In genomic region chr10:32317795-32318194, GRCh38 we compare ENCODE assay signal across 8 cellular contexts. TPM values are rescaled to one million over a fixed set of nuclear protein-coding genes. Genes with fewer than 3 reads are reported as not detected.
DNase-seq lines count a peak whose midpoint lies in the region; ATAC-seq and TF ChIP-seq lines count a peak whose summit lies in the region.

No MANE protein-coding gene starts in this region.

- H3K9ac ChIP-seq in SK-N-SH: no peak overlapping the region

- POLR2A ChIA-PET in SK-N-SH (lab: Yijun Ruan, JAX): no interaction called here

- ATAC-seq in GM18508 (IDR thresholded peaks at IDR 0.05; ENCODE audit: insufficient read depth, unreplicated experiment) (peak; percentile 86), GM21528 (IDR thresholded peaks at IDR 0.05; ENCODE audit: low FRiP score, unreplicated experiment) (peak; percentile 93), HG03520 (IDR thresholded peaks at IDR 0.05; ENCODE audit: unreplicated experiment) (peak; percentile 94), memory B cell (ENCODE audit: low read depth) (peak; percentile 91), heart left ventricle (no peak)

- peaks cover 20 to 21% of the 10 kb centered on the region in 2 experiments; a peak in 3 of 4 replicates for H3K4me1 ChIP-seq in SK-N-SH (ENCODE audit: control insufficient read depth in 1 of 2, insufficient read depth in 2 of 2, low read depth in 1 of 2, low read length in 1 of 2)
- peaks cover 17 to 96% (median 72%) of the 10 kb centered on the region in 12 donors for H3K4me1 ChIP-seq in heart left ventricle

- DNase-seq in memory B cell (ENCODE audit: low spot score in 2 of 2): peak in 1 of 2 donors; percentile 11
- no peak for DNase-seq in SK-N-SH
- no peak for DNase-seq in NCI-H146 (lab: John Stamatoyannopoulos, UW)
- no peak for DNase-seq in heart left ventricle
- DNase-seq in activated CD4-positive, alpha-beta T cell treated with anti-CD3 and anti-CD28 coated beads for 48 hours: no peak

- H4K20me1 ChIP-seq in SK-N-SH (ENCODE audit: insufficient read depth): peaks cover 100% of the 10 kb centered on the region

- no peaks in the 10 kb centered on the region for H3K9me2 ChIP-seq in SK-N-SH

- H3K27ac Mint-ChIP-seq in memory B cell: peak overlapping the region; percentile 95

- H3K27me3 ChIP-seq in SK-N-SH (ENCODE audit: insufficient read depth): no peaks in the 10 kb centered on the region
- no peaks in the 10 kb centered on the region for H3K27me3 ChIP-seq in heart left ventricle

- TF ChIP-seq POLR2A in heart left ventricle (IDR thresholded peaks at IDR 0.05): no peak

- intact Hi-C loops in heart left ventricle (cut with DNase I): no loop called here

- peak overlapping the region; percentile 67 for H3K4me3 Mint-ChIP-seq in memory B cell

- no peak for TF ChIP-seq EP300 in SK-N-SH (IDR thresholded peaks at IDR 0.05; ENCODE audit: borderline replicate concordance in 1 of 2, low read depth in 1 of 2, low read length in 1 of 2)

- WGBS in SK-N-SH (ENCODE audit: low lambda C conversion rate): 71% methylated on average over 5 of the region's 5 CpGs
- 35 to 49% (median 44%) methylated on average over 5 of the region's 5 CpGs for WGBS in heart left ventricle, 4 donors

- CTCF ChIA-PET in SK-N-SH (lab: Yijun Ruan, JAX): interaction anchor here (1.5 kb wide), 1 partner anchor 28 kb away, joined by 4 read pairs; no protein-coding TSS in a partner anchor

- H3K9me3 ChIP-seq in SK-N-SH (no peaks in the 10 kb centered on the region), heart left ventricle (no peaks in the 10 kb centered on the region)

- no peak for TF ChIP-seq RAD21 in SK-N-SH (IDR thresholded peaks at IDR 0.05; ENCODE audit: low read length)

- H3K4me2 ChIP-seq in SK-N-SH: no peak overlapping the region

- H3K36me3 Mint-ChIP-seq in memory B cell: peaks cover 18% of the 10 kb centered on the region

- no peak overlapping the region for H2AFZ ChIP-seq in SK-N-SH (ENCODE audit: low read depth)

- TF ChIP-seq CTCF in SK-N-SH (IDR thresholded peaks at IDR 0.05) (no peak), heart left ventricle (IDR thresholded peaks at IDR 0.05) (no peak)

- H3K27me3 Mint-ChIP-seq in memory B cell: no peaks in the 10 kb centered on the region

- peak overlapping the region in 1 of 2 experiments; percentile 47; a peak in 2 of 4 replicates for H3K27ac ChIP-seq in SK-N-SH (ENCODE audit: low read depth in 2 of 2, low read length in 1 of 2)
- H3K27ac ChIP-seq in heart left ventricle: peak overlapping the region in 1 of 12 donors; percentile 39

- H3K4me3 ChIP-seq in SK-N-SH (ENCODE audit: low read depth in 2 of 2, low read length in 1 of 2): no peak overlapping the region
- no peak overlapping the region for H3K4me3 ChIP-seq in heart left ventricle

- peaks cover 12% of the 10 kb centered on the region for H3F3A ChIP-seq in SK-N-SH (replicated peaks; ENCODE audit: insufficient read depth)

- H3K4me1 Mint-ChIP-seq in memory B cell: peaks cover 62% of the 10 kb centered on the region

- H3K36me3 ChIP-seq in SK-N-SH (replicated peaks in 1 of 2; ENCODE audit: control insufficient read depth in 1 of 2, insufficient read depth in 2 of 2, low read length in 1 of 2) (peaks cover 4 to 30% of the 10 kb centered on the region in 2 experiments), heart left ventricle (peaks cover 0 to 7% (median 0%) of the 10 kb centered on the region in 9 donors)

- peaks cover 99% of the 10 kb centered on the region for H3K79me2 ChIP-seq in SK-N-SH (ENCODE audit: insufficient read depth)

- no peaks in the 10 kb centered on the region for H3K9me3 Mint-ChIP-seq in memory B cell

TF ChIP-seq in SK-N-SH, 30 proteins besides CTCF, POLR2A, EP300 and RAD21:
- TF ChIP-seq YY1 (IDR thresholded peaks at IDR 0.05; ENCODE audit: low read depth) (no peak), RCOR1 (IDR thresholded peaks at IDR 0.05; ENCODE audit: low read length) (no peak), CHD2 (IDR thresholded peaks at IDR 0.05; ENCODE audit: low read length, partially characterized antibody) (no peak), EZH2phosphoT487 (IDR thresholded peaks at IDR 0.05; ENCODE audit: borderline replicate concordance, low read depth) (no peak)

RNA-seq across cellular contexts. Expression of gene EPC1, which starts 29.2 kb away (rescaled TPM):
- polyA plus RNA-seq in SK-N-SH (2012; rRNA removed) (21.8 and 30.2 TPM in 2 replicates), heart left ventricle (10 to 100 TPM; 10.9 to 11.0 TPM)
- 18.6 and 19.0 TPM in 2 replicates for polyA plus RNA-seq in SK-N-SH (2012; cell fraction: cytosol; rRNA removed)
- 47.6 and 58.4 TPM in 2 replicates for polyA plus RNA-seq in SK-N-SH (2012; cell fraction: nucleus; rRNA removed)
- 10 to 100 TPM; 13.0 to 26.3 (median 19.2) TPM for total RNA-seq in heart left ventricle

Comparison
In these comparisons a context has a peak if more than half of its experiments do, and no peak if none do; other contexts are left out.
1. ATAC-seq: peak in GM18508 (single experiment), GM21528 (single experiment), HG03520 (single experiment) and memory B cell (single experiment); none in heart left ventricle (0 of 4).